4 cellular contexts compared by ENCODE assay signal in genomic region chr17:64934284-64934778, GRCh38. TPM values are rescaled to one million over a fixed set of nuclear protein-coding genes. Genes with fewer than 3 reads are reported as not detected.
DNase-seq lines count a peak whose midpoint lies in the region; FAIRE-seq and TF ChIP-seq lines count a peak whose summit lies in the region.
"Not testable (repeated sequence)": the region's sequence is repeated elsewhere in the genome, so short reads cannot be mapped to it uniquely, and the experiment has no call there.

No MANE protein-coding gene starts in this region.

- H4K91ac ChIP-seq in trophoblast cell (ENCODE audit: low read depth, low read length) = peak overlapping the region; percentile 61

- H3K4me3 ChIP-seq in OCI-LY3 (ENCODE audit: low read length); kidney (ENCODE audit: low read length in 2 of 2); trophoblast cell (ENCODE audit: low read depth, low read length): not testable (repeated sequence)

- not testable (repeated sequence) for H2BK120ac ChIP-seq in trophoblast cell (ENCODE audit: insufficient read depth, low read length, poor library complexity)

- H3K4ac ChIP-seq in trophoblast cell (ENCODE audit: low read depth, low read length) = not testable (repeated sequence)

- not testable (repeated sequence) for H3K9me3 ChIP-seq in OCI-LY3 (ENCODE audit: insufficient read depth, low read length); kidney (ENCODE audit: control insufficient read depth in 1 of 2, low read length in 2 of 2); trophoblast cell (ENCODE audit: insufficient read depth, low read depth, low read length)

- not testable (repeated sequence) for H4K20me1 ChIP-seq in OCI-LY3 (ENCODE audit: insufficient read depth, low read length)

- H3K9ac ChIP-seq in OCI-LY3 (ENCODE audit: low read length); kidney (ENCODE audit: low read length in 2 of 2); trophoblast cell (ENCODE audit: low read length): not testable (repeated sequence)

- not testable (repeated sequence) for H2BK5ac ChIP-seq in trophoblast cell (ENCODE audit: low read depth, low read length, poor library complexity)

- H4K12ac ChIP-seq in trophoblast cell (ENCODE audit: low read depth, low read length) = not testable (repeated sequence)

- not testable (repeated sequence) for H4K8ac ChIP-seq in trophoblast cell (ENCODE audit: low read depth, low read length)

- not testable (repeated sequence) for FAIRE-seq in kidney (lab: Jason Lieb, UNC)

- not testable (repeated sequence) for H3K27ac ChIP-seq in OCI-LY3 (ENCODE audit: low read length); kidney (ENCODE audit: low read depth in 2 of 2, low read length in 2 of 2); trophoblast cell (ENCODE audit: low read depth, low read length)

- intact Hi-C loops in activated CD4-positive, alpha-beta T cell treated with anti-CD3 and anti-CD28 coated beads, Interleukin-2, amount 10 ng/mL, durations not matched to agents 24 days and 14 days (cut with micrococcal nuclease); kidney (cut with DNase I): not testable (repeated sequence)

- not testable (repeated sequence) for H2AFZ ChIP-seq in OCI-LY3 (ENCODE audit: low read depth, low read length); trophoblast cell (ENCODE audit: insufficient read depth, low read length, poor library complexity)

- H3K36me3 ChIP-seq in OCI-LY3 (replicated peaks; ENCODE audit: low read depth, low read length); kidney (ENCODE audit: control insufficient read depth in 1 of 2, insufficient read depth in 2 of 2, low read length in 2 of 2); trophoblast cell (ENCODE audit: control insufficient read depth in 1 of 2, insufficient read depth in 2 of 2, low read length in 2 of 2): not testable (repeated sequence)

- H3K4me2 ChIP-seq in OCI-LY3 (ENCODE audit: low read length) = peak overlapping the region; percentile 16; the same call in 1 of the 2 replicates
- H3K4me2 ChIP-seq in trophoblast cell (ENCODE audit: low read length) = not testable (repeated sequence)

- H3K18ac ChIP-seq in trophoblast cell (ENCODE audit: low read length) = not testable (repeated sequence)

- H3K9me3 Mint-ChIP-seq in activated CD4-positive, alpha-beta T cell treated with anti-CD3 and anti-CD28 coated beads, Interleukin-2, amount 10 ng/mL, durations not matched to agents 24 days and 14 days = not testable (repeated sequence)

- H3K4me1 Mint-ChIP-seq in activated CD4-positive, alpha-beta T cell treated with anti-CD3 and anti-CD28 coated beads, Interleukin-2, amount 10 ng/mL, durations not matched to agents 24 days and 14 days = peaks cover 22% of the 10 kb centered on the region

- H3K27me3 Mint-ChIP-seq in activated CD4-positive, alpha-beta T cell treated with anti-CD3 and anti-CD28 coated beads, Interleukin-2, amount 10 ng/mL, durations not matched to agents 24 days and 14 days = not testable (repeated sequence)

- not testable (repeated sequence) for H3K79me1 ChIP-seq in trophoblast cell (ENCODE audit: low read length)

- not testable (repeated sequence) for H3K79me2 ChIP-seq in OCI-LY3 (ENCODE audit: low read length); trophoblast cell (ENCODE audit: control insufficient read depth, insufficient read depth, low read length, poor library complexity)

- TF ChIP-seq CTCF in OCI-LY3 (IDR thresholded peaks at IDR 0.05; ENCODE audit: low read depth, low read length); kidney (IDR thresholded peaks at IDR 0.05; ENCODE audit: borderline replicate concordance, extremely low read depth, insufficient read depth): not testable (repeated sequence)

- not testable (repeated sequence) for H2AK5ac ChIP-seq in trophoblast cell (ENCODE audit: low read length)

- H3K4me3 Mint-ChIP-seq in activated CD4-positive, alpha-beta T cell treated with anti-CD3 and anti-CD28 coated beads, Interleukin-2, amount 10 ng/mL, durations not matched to agents 24 days and 14 days = not testable (repeated sequence)

- H3K4me1 ChIP-seq in OCI-LY3 (ENCODE audit: low read length) = peaks cover 18% of the 10 kb centered on the region
- not testable (repeated sequence) for H3K4me1 ChIP-seq in kidney (ENCODE audit: control insufficient read depth in 1 of 2, insufficient read depth in 1 of 2, low read depth in 1 of 2, low read length in 2 of 2)
- H3K4me1 ChIP-seq in trophoblast cell (ENCODE audit: control insufficient read depth in 1 of 2, insufficient read depth in 2 of 2, low read length in 2 of 2) = peaks cover 0 to 12% of the 10 kb centered on the region in 2 experiments

- H3K14ac ChIP-seq in trophoblast cell (ENCODE audit: low read length) = not testable (repeated sequence)

- not testable (repeated sequence) for H3K27me3 ChIP-seq in OCI-LY3 (ENCODE audit: low read depth, low read length); trophoblast cell (ENCODE audit: insufficient read depth, low read length)

- not testable (repeated sequence) for H2BK12ac ChIP-seq in trophoblast cell (ENCODE audit: low read length)

- H3K27ac Mint-ChIP-seq in activated CD4-positive, alpha-beta T cell treated with anti-CD3 and anti-CD28 coated beads, Interleukin-2, amount 10 ng/mL, durations not matched to agents 24 days and 14 days = not testable (repeated sequence)

- no CpG with 5 or more reads among the region's 6 CpGs for WGBS in trophoblast cell (ENCODE audit: extremely low coverage, insufficient coverage, insufficient read length)

- not testable (repeated sequence) for H3K23ac ChIP-seq in trophoblast cell (ENCODE audit: low read length)

- not testable (repeated sequence) for H3K36me3 Mint-ChIP-seq in activated CD4-positive, alpha-beta T cell treated with anti-CD3 and anti-CD28 coated beads, Interleukin-2, amount 10 ng/mL, durations not matched to agents 24 days and 14 days (ENCODE audit: low read depth)

- DNase-seq in activated CD4-positive, alpha-beta T cell treated with anti-CD3 and anti-CD28 coated beads, Interleukin-2, amount 10 ng/mL, durations not matched to agents 24 days and 14 days = peak; percentile 49
- peak; percentile 53 for DNase-seq in kidney
- DNase-seq in trophoblast cell = not testable (repeated sequence)

RNA-seq across cellular contexts. Expression of gene LRRC37A3, which starts 15.1 kb away (rescaled TPM):
- 8.3 and 12.8 TPM in 2 replicates for total RNA-seq in activated CD4-positive, alpha-beta T cell treated with anti-CD3 and anti-CD28 coated beads, Interleukin-2, amount 10 ng/mL, durations not matched to agents 24 days and 14 days
- total RNA-seq in kidney = 14.3 TPM
- 13.3 TPM for polyA plus RNA-seq in kidney (ENCODE audit: insufficient read depth, low read depth, low replicate concordance)
- polyA plus RNA-seq in trophoblast cell (2013) = 5.6 and 6.7 TPM in 2 replicates
